17 cellular contexts compared by ENCODE assay signal in the genomic region with DNA sequence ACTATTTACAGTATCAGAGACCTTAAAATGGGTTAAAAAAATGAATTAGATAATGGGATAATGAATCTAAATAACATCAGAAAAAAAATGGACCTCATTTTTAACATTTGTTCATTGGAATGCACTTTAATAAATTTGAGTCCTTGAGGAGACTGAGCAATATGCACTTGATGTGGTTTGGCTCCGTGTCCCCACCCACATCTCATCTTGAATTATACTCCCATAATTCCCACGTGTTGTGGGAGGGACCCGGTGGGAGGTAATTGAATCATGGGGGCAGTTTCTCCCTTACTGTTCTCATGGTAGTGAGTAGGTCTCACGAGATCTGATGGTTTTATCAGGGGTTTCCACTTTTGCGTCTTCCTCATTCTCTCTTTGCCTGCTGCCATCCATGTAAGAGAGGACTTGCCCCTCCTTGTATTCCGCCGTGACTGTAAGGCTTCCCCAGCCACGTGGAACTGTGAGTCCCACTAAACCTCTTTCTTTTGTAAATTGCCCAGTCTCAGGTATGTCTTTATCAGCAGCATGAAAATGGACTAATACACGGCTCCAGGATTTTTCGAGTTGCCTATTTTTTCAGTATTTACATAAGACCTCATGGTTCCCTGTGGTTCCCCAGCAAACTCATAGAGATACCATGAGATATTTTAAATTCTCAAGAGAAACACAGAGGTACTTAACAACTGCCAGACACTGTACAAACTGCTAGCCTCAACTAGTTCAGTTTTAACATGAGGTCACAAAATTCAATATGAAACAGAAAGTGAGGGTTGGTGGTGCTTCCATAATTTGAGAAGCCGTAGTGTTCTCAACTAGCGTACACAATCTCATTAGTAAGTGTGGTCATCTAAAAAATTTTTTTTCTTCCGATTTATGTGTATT.
A peak's percentile ranks its signal among the peaks of the same experiment; 100 is the strongest.
DNase-seq lines count a peak whose midpoint lies in the region; ATAC-seq and TF ChIP-seq lines count a peak whose summit lies in the region.
"Had no signal": no experiment of that assay in that cellular context is flagged by ENCODE, and none has a peak within 500 bp of the region (broad histone marks: within the 10 kb centered on the region; RNA-seq: fewer than 3 reads in every experiment).

No MANE protein-coding gene starts in this region.

- H3K4me3 ChIP-seq in IMR-90 (ENCODE audit: insufficient read depth, low read depth, low read length), result no peak overlapping the region
- H3K4me3 ChIP-seq in fibroblast of the aortic adventitia (ENCODE audit: low read depth, low read length), result no peak overlapping the region
- H3K4me3 ChIP-seq: mucosa of descending colon, prostate gland, upper lobe of right lung had no signal

- no peaks in the 10 kb centered on the region for H4K20me1 ChIP-seq in IMR-90 (ENCODE audit: insufficient read depth, low read length)

- CTCF ChIA-PET in Calu3 (lab: Charles Lee), result no interaction called here
- CTCF ChIA-PET in IMR-90 (lab: Yijun Ruan, JAX), result no interaction called here

- H3K36me3 Mint-ChIP-seq in Calu3 (ENCODE audit: insufficient read depth, unreplicated experiment), result peaks cover 13% of the 10 kb centered on the region
- no peaks in the 10 kb centered on the region for H3K36me3 Mint-ChIP-seq in type B pancreatic cell

- TF ChIP-seq RAD21 in IMR-90 (IDR thresholded peaks at IDR 0.05; ENCODE audit: low read length), result no peak

- no peak overlapping the region; the same call in 1 of the 2 replicates for H4K91ac ChIP-seq in IMR-90 (ENCODE audit: insufficient read depth, low read depth, low read length)

- H2BK5ac ChIP-seq in IMR-90 (ENCODE audit: low read depth, low read length, poor library complexity, severe bottlenecking), result no peak overlapping the region

- BruUV-seq in Calu3 (replicated peaks; lab: Mats Ljungman, UMichigan), result no TSS peak
- no TSS peak for BruUV-seq in IMR-90 (replicated peaks; lab: Mats Ljungman, UMichigan)

- no peak overlapping the region for H3K4me2 ChIP-seq in IMR-90 (ENCODE audit: low read depth, low read length)

- no peak overlapping the region for H2AK9ac ChIP-seq in IMR-90 (replicated peaks; ENCODE audit: low read depth, low read length, poor library complexity)

- WGBS in IMR-90 (ENCODE audit: extremely low coverage in 2 of 2, insufficient read length in 1 of 2), 2 experiments, result 86% methylated on average over 3 of the region's 13 CpGs; no CpG with 5 or more reads in 1 of the 2 experiments

- H3K56ac ChIP-seq in IMR-90 (ENCODE audit: extremely low read depth, insufficient read depth, low read length), result no peak overlapping the region

- H3K4me1 Mint-ChIP-seq in Calu3 (ENCODE audit: low read depth, unreplicated experiment) (peaks cover 83% of the 10 kb centered on the region), type B pancreatic cell (ENCODE audit: unreplicated experiment) (peaks cover 32% of the 10 kb centered on the region)
- H3K4me1 Mint-ChIP-seq: activated CD4-positive, alpha-beta T cell treated with anti-CD3 and anti-CD28 coated beads, Interleukin-2, amount 10 ng/mL, durations not matched to agents 24 days and 14 days had no signal

- no peak overlapping the region for H3K23ac ChIP-seq in IMR-90 (ENCODE audit: low read depth, low read length)

- no peak overlapping the region for H2AFZ ChIP-seq in IMR-90 (replicated peaks; ENCODE audit: low read length, poor library complexity)

- H3K4me1 ChIP-seq in IMR-90 (ENCODE audit: control insufficient read depth, insufficient read depth, low read length), result peaks cover 30% of the 10 kb centered on the region
- H3K4me1 ChIP-seq: prostate gland had no signal

- no peak overlapping the region for H3K27ac ChIP-seq in IMR-90 (ENCODE audit: insufficient read depth, low read length)
- H3K27ac ChIP-seq: prostate gland, upper lobe of right lung had no signal

- no peak for TF ChIP-seq POLR2A in IMR-90 (IDR thresholded peaks at IDR 0.05; ENCODE audit: low read depth, low read length)

- H3K9me1 ChIP-seq in IMR-90 (ENCODE audit: insufficient read depth, low read length), result peaks cover 25% of the 10 kb centered on the region

- no peak overlapping the region for H3K14ac ChIP-seq in IMR-90 (replicated peaks; ENCODE audit: low read depth, low read length)

- peak; percentile 74 for ATAC-seq in GM21619 (IDR thresholded peaks at IDR 0.05; ENCODE audit: unreplicated experiment)
- ATAC-seq in IMR-90 (ENCODE audit: low read depth), result no peak
- ATAC-seq: mucosa of descending colon, upper lobe of right lung had no signal

- H2BK15ac ChIP-seq in IMR-90 (ENCODE audit: low read depth, low read length), result 0 out of 3 replicates have a peak overlapping the region, but pooled peaks have one; percentile 39

- H3K27ac Mint-ChIP-seq in Calu3 (ENCODE audit: unreplicated experiment), result peak overlapping the region; percentile 69
- no peak overlapping the region for H3K27ac Mint-ChIP-seq in type B pancreatic cell
- H3K27ac Mint-ChIP-seq: activated CD4-positive, alpha-beta T cell treated with anti-CD3 and anti-CD28 coated beads, Interleukin-2, amount 10 ng/mL, durations not matched to agents 24 days and 14 days; T-helper 1 cell treated with Interleukin-12 subunit alpha and Interleukin-12 subunit beta and Interleukin-4 antibody, amounts not matched to agents 30 μg/mL and 1 μg/mL, for 36 hours had no signal

- in situ Hi-C loops in IMR-90 (cut with MboI; ENCODE audit: low sequenced_read_pairs), result no loop called here

- no peak overlapping the region for H3K4me3 Mint-ChIP-seq in Calu3 (ENCODE audit: low read depth, unreplicated experiment)
- no peak overlapping the region for H3K4me3 Mint-ChIP-seq in type B pancreatic cell
- H3K4me3 Mint-ChIP-seq: activated CD4-positive, alpha-beta T cell treated with anti-CD3 and anti-CD28 coated beads, Interleukin-2, amount 10 ng/mL, durations not matched to agents 24 days and 14 days; T-helper 1 cell treated with Interleukin-12 subunit alpha and Interleukin-12 subunit beta and Interleukin-4 antibody, amounts not matched to agents 30 μg/mL and 1 μg/mL, for 36 hours had no signal

- no peak overlapping the region for H4K8ac ChIP-seq in IMR-90 (ENCODE audit: low read depth in 2 of 2, low read length in 2 of 2)

- no peaks in the 10 kb centered on the region for H3K79me1 ChIP-seq in IMR-90 (ENCODE audit: low read depth in 1 of 2, low read length in 2 of 2)

- no peak for DNase-seq in Calu3
- no peak for DNase-seq in IMR-90
- peak; percentile 19 for DNase-seq in fibroblast of the aortic adventitia (ENCODE audit: low read depth)
- no peak for DNase-seq in NCI-H345 (lab: John Stamatoyannopoulos, UW)
- no peak for DNase-seq in type B pancreatic cell (ENCODE audit: extremely low spot score, unreplicated experiment)
- no peak for DNase-seq in NOMO-1 (lab: John Stamatoyannopoulos, UW; ENCODE audit: unreplicated experiment in 2 of 2)
- DNase-seq in NCI-H2227 treated with DMSO at 0.1 percent for 48 hours (lab: John Stamatoyannopoulos, UW), result no peak
- DNase-seq: activated CD4-positive, alpha-beta T cell treated with anti-CD3 and anti-CD28 coated beads, Interleukin-2, amount 10 ng/mL, durations not matched to agents 24 days and 14 days; islet precursor cell; Kasumi-1; mucosa of descending colon; NCI-H2081 treated with DMSO at 0.1 percent for 48 hours; stimulated activated CD4-positive, alpha-beta T cell treated with anti-CD3 and anti-CD28 coated beads, Interleukin-15, amount 100 ng/mL, for 24 hours; upper lobe of right lung had no signal

- H3K27me3 Mint-ChIP-seq in Calu3 (ENCODE audit: unreplicated experiment) (no peaks in the 10 kb centered on the region), type B pancreatic cell (peaks cover 41% of the 10 kb centered on the region)
- H3K27me3 Mint-ChIP-seq: activated CD4-positive, alpha-beta T cell treated with anti-CD3 and anti-CD28 coated beads, Interleukin-2, amount 10 ng/mL, durations not matched to agents 24 days and 14 days had no signal

- no peak overlapping the region for H3K9ac ChIP-seq in IMR-90 (ENCODE audit: low read depth, low read length)

- POLR2A ChIA-PET in IMR-90 (lab: Charles Lee; ENCODE audit: unreplicated experiment), result no interaction called here

- H2BK120ac ChIP-seq in IMR-90 (ENCODE audit: low read depth, low read length), result peak overlapping the region; percentile 44; the same call in 1 of the 2 replicates

- intact Hi-C loops in Calu3 (cut with micrococcal nuclease; ENCODE audit: unreplicated experiment) (no loop called here), IMR-90 (cut with micrococcal nuclease) (no loop called here)

- H2BK20ac ChIP-seq in IMR-90 (ENCODE audit: low read depth, low read length), result peak overlapping the region; percentile 48; the same call in 1 of the 2 replicates

- no peaks in the 10 kb centered on the region for H3K36me3 ChIP-seq in IMR-90 (ENCODE audit: control insufficient read depth, insufficient read depth, low read length)
- H3K36me3 ChIP-seq: prostate gland, upper lobe of right lung had no signal

- TF ChIP-seq CTCF in Calu3 (IDR thresholded peaks at IDR 0.05; ENCODE audit: unreplicated experiment), result no peak
- TF ChIP-seq CTCF in IMR-90 (conservative IDR thresholded peaks at IDR 0.05; ENCODE audit: low read depth, low read length), result no peak
- TF ChIP-seq CTCF in fibroblast of the aortic adventitia (IDR thresholded peaks at IDR 0.05; ENCODE audit: insufficient read depth, low read length), result no peak
- TF ChIP-seq CTCF in type B pancreatic cell (conservative IDR thresholded peaks at IDR 0.05), result no peak

- no peaks in the 10 kb centered on the region for H3K27me3 ChIP-seq in IMR-90 (ENCODE audit: control insufficient read depth, insufficient read depth, low read length)

- no peak overlapping the region for H4K5ac ChIP-seq in IMR-90 (ENCODE audit: low read depth, low read length)

- peak overlapping the region; percentile 27; the same call in 1 of the 2 replicates for H3K4ac ChIP-seq in IMR-90 (ENCODE audit: low read depth, low read length)

- no peaks in the 10 kb centered on the region for H3K9me3 Mint-ChIP-seq in Calu3 (ENCODE audit: low read depth, unreplicated experiment)
- peaks cover 6% of the 10 kb centered on the region for H3K9me3 Mint-ChIP-seq in type B pancreatic cell
- H3K9me3 Mint-ChIP-seq: activated CD4-positive, alpha-beta T cell treated with anti-CD3 and anti-CD28 coated beads, Interleukin-2, amount 10 ng/mL, durations not matched to agents 24 days and 14 days; T-helper 1 cell treated with Interleukin-12 subunit alpha and Interleukin-12 subunit beta and Interleukin-4 antibody, amounts not matched to agents 30 μg/mL and 1 μg/mL, for 36 hours had no signal

- no peaks in the 10 kb centered on the region for H3K9me3 ChIP-seq in IMR-90 (ENCODE audit: control insufficient read depth, insufficient read depth, low read length)
- H3K9me3 ChIP-seq: mucosa of descending colon, prostate gland, upper lobe of right lung had no signal

- H2AK5ac ChIP-seq in IMR-90 (ENCODE audit: low read depth, low read length), result peak overlapping the region; percentile 40

- H3K18ac ChIP-seq in IMR-90 (ENCODE audit: low read depth, low read length), result no peak overlapping the region

- dilution Hi-C loops in IMR-90 (cut with HindIII; ENCODE audit: low sequenced_read_pairs, unreplicated experiment), result no loop called here

TF ChIP-seq in IMR-90, 13 proteins besides CTCF, POLR2A, EP300 and RAD21:
- TF ChIP-seq BHLHE40 (IDR thresholded peaks at IDR 0.05; ENCODE audit: low read depth, low read length) (no peak), RFX5 (IDR thresholded peaks at IDR 0.05; ENCODE audit: low read depth, low read length) (no peak), RCOR1 (IDR thresholded peaks at IDR 0.05; ENCODE audit: insufficient replicate concordance, low read length) (no peak)
TF ChIP-seq in IMR-90: peak in this region for 0.
